Comparison of ENCODE assay signal across 17 cellular contexts in genomic region chr16:63856537-63856936, GRCh38.
A peak's percentile ranks its signal among the peaks of the same experiment; 100 is the strongest.
DNase-seq lines count a peak whose midpoint lies in the region; ATAC-seq and TF ChIP-seq lines count a peak whose summit lies in the region.
"Had no signal": no experiment of that assay in that cellular context is flagged by ENCODE, and none has a peak within 500 bp of the region (broad histone marks: within the 10 kb centered on the region; RNA-seq: fewer than 3 reads in every experiment).

No MANE protein-coding gene starts in this region.

- no peaks in the 10 kb centered on the region for H3K9me3 ChIP-seq in lower lobe of right lung
- H3K9me3 ChIP-seq: BLaER1, Caco-2 had no signal

- no peak overlapping the region for H3K27ac ChIP-seq in lower lobe of right lung
- H3K27ac ChIP-seq: BLaER1, GM23248 had no signal

- DNase-seq in DMS79 (lab: John Stamatoyannopoulos, UW) = peak; percentile 32
- no peak for DNase-seq in DMS79 treated with DMSO at 0.1 percent for 48 hours (lab: John Stamatoyannopoulos, UW)
- DNase-seq in left ventricle myocardium superior = no peak
- no peak for DNase-seq in left cardiac atrium
- DNase-seq in lower lobe of right lung = peak; percentile 66
- no peak for DNase-seq in stimulated activated CD4-positive, alpha-beta T cell treated with anti-CD3 and anti-CD28 coated beads, Interleukin-15, amount 100 ng/mL, for 24 hours
- DNase-seq in NCI-H345 treated with DMSO at 0.1 percent for 48 hours (lab: John Stamatoyannopoulos, UW; ENCODE audit: unreplicated experiment) = no peak
- DNase-seq: 8988T; AML-193; Caco-2; CD8-positive, alpha-beta memory T cell; GM23248; H7; IMR-90 had no signal

- no peaks in the 10 kb centered on the region for H3K4me1 ChIP-seq in lower lobe of right lung
- H3K4me1 ChIP-seq: BLaER1, Caco-2 had no signal

- H3K4me3 ChIP-seq in lower lobe of right lung = no peak overlapping the region
- H3K4me3 ChIP-seq: BLaER1, GM12878, GM23248 had no signal

- TF ChIP-seq CTCF in lower lobe of right lung (IDR thresholded peaks at IDR 0.05) = no peak

- H3K27me3 ChIP-seq in lower lobe of right lung (ENCODE audit: low read depth) = no peaks in the 10 kb centered on the region
- H3K27me3 ChIP-seq: BLaER1 had no signal

- intact Hi-C loops in left ventricle myocardium superior (cut with micrococcal nuclease) = no loop called here
- intact Hi-C loops in left cardiac atrium (cut with DNase I) = no loop called here
- intact Hi-C loops in lower lobe of right lung (cut with DNase I) = no loop called here

- H3K36me3 ChIP-seq in lower lobe of right lung = no peaks in the 10 kb centered on the region
- H3K36me3 ChIP-seq: BLaER1 had no signal

- ATAC-seq in left ventricle myocardium superior (peak; percentile 64), left cardiac atrium (no peak), lower lobe of right lung (peak; percentile 90 to 95), GM18502 (IDR thresholded peaks at IDR 0.05; ENCODE audit: poor library complexity, unreplicated experiment) (no peak)
- ATAC-seq: GM12878 had no signal

Comparison
In these comparisons a context has a peak if more than half of its experiments do, and no peak if none do; other contexts are left out.
1. DNase-seq: peak in DMS79 (single experiment) and lower lobe of right lung (single experiment); none in DMS79 treated with DMSO at 0.1 percent for 48 hours (single experiment), left ventricle myocardium superior (single experiment), left cardiac atrium (single experiment), stimulated activated CD4-positive, alpha-beta T cell treated with anti-CD3 and anti-CD28 coated beads, Interleukin-15, amount 100 ng/mL, for 24 hours (single experiment) and NCI-H345 treated with DMSO at 0.1 percent for 48 hours (single experiment).
2. ATAC-seq: peak in left ventricle myocardium superior (single experiment) and lower lobe of right lung (2 of 2); none in left cardiac atrium (0 of 2) and GM18502 (single experiment).